Comparison of ENCODE assay signal across 9 cellular contexts in genomic region chr22:41367039-41367679, GRCh38. TPM values are rescaled to one million over a fixed set of nuclear protein-coding genes. Genes with fewer than 3 reads are reported as not detected.
DNase-seq lines count a peak whose midpoint lies in the region; ATAC-seq, FAIRE-seq and TF ChIP-seq lines count a peak whose summit lies in the region.
"Had no signal": no experiment of that assay in that cellular context is flagged by ENCODE, and none has a peak within 500 bp of the region (broad histone marks: within the 10 kb centered on the region; RNA-seq: fewer than 3 reads in every experiment).

No MANE protein-coding gene starts in this region.

- H3K4me3 ChIP-seq in osteoblast (ENCODE audit: insufficient read depth, low read length), result peak overlapping the region; percentile 65

- H3K36me3 ChIP-seq in osteoblast (ENCODE audit: insufficient read depth, low read length), result no peaks in the 10 kb centered on the region

- TF ChIP-seq CTCF in osteoblast (IDR thresholded peaks at IDR 0.05; ENCODE audit: extremely low read depth, low read depth, low read length), result peak; percentile 33

- H3K79me2 ChIP-seq in osteoblast (ENCODE audit: insufficient read depth, low read length), result no peaks in the 10 kb centered on the region

- peaks cover 17% of the 10 kb centered on the region for H3K27me3 ChIP-seq in osteoblast (ENCODE audit: insufficient read depth, low read length)

- peak overlapping the region; percentile 71 for H2AFZ ChIP-seq in osteoblast (ENCODE audit: low read length)

- DNase-seq in A172 (ENCODE audit: low spot score), result peak; percentile 74
- DNase-seq in GM18507 (ENCODE audit: extremely low spot score, insufficient read length, low read depth), result peak; percentile 11
- peak; percentile 86 for DNase-seq in NCI-H345 treated with DMSO at 0.1 percent for 48 hours (lab: John Stamatoyannopoulos, UW; ENCODE audit: unreplicated experiment)
- peak; percentile 5 for DNase-seq in activated naive CD8-positive, alpha-beta T cell treated with anti-CD3 and anti-CD28 coated beads, Interleukin-2, amount 50 U/mL, for 24 hours
- DNase-seq in glomerular visceral epithelial cell (ENCODE audit: extremely low spot score), result peak; percentile 96
- peak; percentile 100 for DNase-seq in osteoblast (ENCODE audit: insufficient read length, low spot score, missing footprints)
- no peak for DNase-seq in activated CD8-positive, alpha-beta memory T cell treated with anti-CD3 and anti-CD28 coated beads, Interleukin-2, amount 50 U/mL, for 4 hours

- peaks cover 18% of the 10 kb centered on the region for H3K4me1 ChIP-seq in osteoblast (ENCODE audit: insufficient read depth, low read length)

- no peak for FAIRE-seq in GM18507 (lab: Jason Lieb, UNC)

- no peaks in the 10 kb centered on the region for H3K36me3 Mint-ChIP-seq in activated naive CD8-positive, alpha-beta T cell treated with anti-CD3 and anti-CD28 coated beads, Interleukin-2, amount 50 U/mL, for 24 hours (ENCODE audit: low read depth)

- no peak overlapping the region for H3K4me3 Mint-ChIP-seq in activated naive CD8-positive, alpha-beta T cell treated with anti-CD3 and anti-CD28 coated beads, Interleukin-2, amount 50 U/mL, for 24 hours
- H3K4me3 Mint-ChIP-seq: central memory CD8-positive, alpha-beta T cell had no signal

- H3K9me3 Mint-ChIP-seq in activated naive CD8-positive, alpha-beta T cell treated with anti-CD3 and anti-CD28 coated beads, Interleukin-2, amount 50 U/mL, for 24 hours, result no peaks in the 10 kb centered on the region
- H3K9me3 Mint-ChIP-seq: central memory CD8-positive, alpha-beta T cell had no signal

- H3K27me3 Mint-ChIP-seq in activated naive CD8-positive, alpha-beta T cell treated with anti-CD3 and anti-CD28 coated beads, Interleukin-2, amount 50 U/mL, for 24 hours, result peaks cover 9% of the 10 kb centered on the region
- H3K27me3 Mint-ChIP-seq: central memory CD8-positive, alpha-beta T cell had no signal

- no peak overlapping the region for H3K27ac Mint-ChIP-seq in activated naive CD8-positive, alpha-beta T cell treated with anti-CD3 and anti-CD28 coated beads, Interleukin-2, amount 50 U/mL, for 24 hours

- peak; percentile 21 for ATAC-seq in activated naive CD8-positive, alpha-beta T cell treated with anti-CD3 and anti-CD28 coated beads, Interleukin-2, amount 50 U/mL, for 24 hours
- ATAC-seq in GM21717 (IDR thresholded peaks at IDR 0.05; ENCODE audit: unreplicated experiment), result no peak

- H3K27ac ChIP-seq in osteoblast (ENCODE audit: low read depth, low read length), result no peak overlapping the region

- peaks cover 3% of the 10 kb centered on the region for H4K20me1 ChIP-seq in osteoblast (ENCODE audit: insufficient read depth, low read length)

- H3K4me1 Mint-ChIP-seq in activated naive CD8-positive, alpha-beta T cell treated with anti-CD3 and anti-CD28 coated beads, Interleukin-2, amount 50 U/mL, for 24 hours, result no peaks in the 10 kb centered on the region
- H3K4me1 Mint-ChIP-seq: central memory CD8-positive, alpha-beta T cell had no signal

- peak overlapping the region; percentile 80 for H3K4me2 ChIP-seq in osteoblast (ENCODE audit: insufficient read depth, low read length)

- no peaks in the 10 kb centered on the region for H3K9me3 ChIP-seq in osteoblast (ENCODE audit: low read depth, low read length)

RNA-seq across cellular contexts. Expression of gene TEF, which starts 14.6 kb away (rescaled TPM):
- total RNA-seq in A172 (2014; rRNA removed; shearing (Covaris generic)), result 4.4 and 5.9 TPM in 2 replicates
- 17.4 and 18.3 TPM in 2 replicates for total RNA-seq in osteoblast
